In the genomic region with DNA sequence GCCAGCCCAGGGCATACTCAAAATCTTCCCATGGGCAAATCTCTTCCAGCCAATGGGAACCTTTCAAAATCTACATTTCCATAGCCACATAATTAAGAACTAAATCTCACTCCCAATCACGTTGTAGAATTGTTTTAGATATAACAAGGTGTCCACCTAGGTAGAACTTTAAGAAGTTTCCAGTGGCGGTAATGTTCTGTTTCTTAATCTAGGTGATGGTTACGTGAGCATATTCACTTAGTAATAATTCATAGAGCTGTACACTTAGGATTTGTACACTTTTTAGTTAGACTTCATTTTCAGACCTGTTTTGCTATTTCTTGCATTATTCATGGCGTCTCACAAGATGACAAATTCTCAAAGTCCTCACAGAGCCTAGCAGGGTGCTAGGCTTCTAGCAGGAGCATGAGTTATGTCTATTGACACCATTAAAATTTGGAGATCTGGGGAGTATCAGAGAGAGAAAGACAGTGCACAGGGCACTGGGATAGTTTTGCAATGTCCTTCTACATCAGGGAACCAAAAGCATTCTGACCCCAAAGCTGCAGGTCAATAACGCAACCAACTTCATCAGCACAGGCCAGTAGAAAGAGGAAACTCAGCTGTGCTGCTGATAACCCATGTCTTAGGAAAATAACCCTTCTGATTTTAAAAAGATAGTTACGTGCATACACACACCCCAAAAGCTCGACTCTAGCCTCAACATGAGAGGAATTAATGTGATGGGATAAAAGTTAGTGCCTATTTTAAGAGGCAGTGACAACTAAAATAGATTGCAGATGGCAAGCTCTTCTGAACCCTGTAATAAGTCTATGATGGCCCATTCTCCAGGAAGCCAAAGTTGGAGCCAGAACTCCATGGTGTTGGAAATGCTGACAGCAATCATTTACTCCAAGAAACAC, we compare ENCODE assay signal across 13 cellular contexts.
DNase-seq lines count a peak whose midpoint lies in the region; ATAC-seq and TF ChIP-seq lines count a peak whose summit lies in the region.
"Had no signal": no experiment of that assay in that cellular context is flagged by ENCODE, and none has a peak within 500 bp of the region (broad histone marks: within the 10 kb centered on the region; RNA-seq: fewer than 3 reads in every experiment).

No MANE protein-coding gene starts in this region.

- no peaks in the 10 kb centered on the region for H3K9me3 ChIP-seq in T-helper 17 cell (ENCODE audit: control insufficient read depth, low read length, poor library complexity, severe bottlenecking)
- H3K9me3 ChIP-seq: ovary, tibial nerve had no signal

- no peak for DNase-seq in activated CD4-positive, alpha-beta T cell treated with anti-CD3 and anti-CD28 coated beads, Interleukin-2, amount 10 ng/mL, durations not matched to agents 24 days and 14 days
- no peak for DNase-seq in activated CD4-positive, alpha-beta T cell treated with anti-CD3 and anti-CD28 coated beads for 1 hour
- no peak for DNase-seq in T-helper 17 cell
- DNase-seq in left ventricle myocardium superior = no peak
- no peak for DNase-seq in mesothelial cell of epicardium (ENCODE audit: low spot score in 2 of 2, unreplicated experiment in 2 of 2)
- DNase-seq in cerebellum (ENCODE audit: low spot score) = no peak
- DNase-seq in caudate nucleus (lab: John Stamatoyannopoulos, UW) = no peak
- DNase-seq: activated CD4-positive, alpha-beta T cell treated with anti-CD3 and anti-CD28 coated beads for 4 hours; immature natural killer cell; NCI-H2171 had no signal

- H3K27ac ChIP-seq in caudate nucleus (ENCODE audit: low read depth, low read length) = no peak overlapping the region
- H3K27ac ChIP-seq: ovary had no signal

- H3K36me3 Mint-ChIP-seq in activated CD4-positive, alpha-beta T cell treated with anti-CD3 and anti-CD28 coated beads, Interleukin-2, amount 10 ng/mL, durations not matched to agents 24 days and 14 days (ENCODE audit: low read depth) = peaks cover 10% of the 10 kb centered on the region
- H3K36me3 Mint-ChIP-seq in T-helper 17 cell (ENCODE audit: low read depth) (peaks cover 3% of the 10 kb centered on the region), mesothelial cell of epicardium (no peaks in the 10 kb centered on the region)
- peaks cover 25% of the 10 kb centered on the region for H3K36me3 Mint-ChIP-seq in stimulated activated naive CD8-positive, alpha-beta T cell treated with anti-CD3 and anti-CD28 coated beads, Interleukin-15, Interleukin-2, amounts not matched to agents 100 ng/mL and 50 ng/mL, for 24 hours (ENCODE audit: low read depth)

- H3K4me3 Mint-ChIP-seq in activated CD4-positive, alpha-beta T cell treated with anti-CD3 and anti-CD28 coated beads, Interleukin-2, amount 10 ng/mL, durations not matched to agents 24 days and 14 days = no peak overlapping the region
- H3K4me3 Mint-ChIP-seq in T-helper 17 cell (no peak overlapping the region), mesothelial cell of epicardium (no peak overlapping the region)
- H3K4me3 Mint-ChIP-seq in stimulated activated naive CD8-positive, alpha-beta T cell treated with anti-CD3 and anti-CD28 coated beads, Interleukin-15, Interleukin-2, amounts not matched to agents 100 ng/mL and 50 ng/mL, for 24 hours = peak overlapping the region; percentile 2
- H3K4me3 Mint-ChIP-seq: immature natural killer cell had no signal

- H3K4me1 Mint-ChIP-seq in activated CD4-positive, alpha-beta T cell treated with anti-CD3 and anti-CD28 coated beads, Interleukin-2, amount 10 ng/mL, durations not matched to agents 24 days and 14 days = peaks cover 61% of the 10 kb centered on the region
- peaks cover 36% of the 10 kb centered on the region for H3K4me1 Mint-ChIP-seq in T-helper 17 cell
- peaks cover 77% of the 10 kb centered on the region for H3K4me1 Mint-ChIP-seq in stimulated activated naive CD8-positive, alpha-beta T cell treated with anti-CD3 and anti-CD28 coated beads, Interleukin-15, Interleukin-2, amounts not matched to agents 100 ng/mL and 50 ng/mL, for 24 hours (ENCODE audit: low read depth)
- H3K4me1 Mint-ChIP-seq in mesothelial cell of epicardium = peaks cover 3% of the 10 kb centered on the region

- H3K9me3 Mint-ChIP-seq in activated CD4-positive, alpha-beta T cell treated with anti-CD3 and anti-CD28 coated beads, Interleukin-2, amount 10 ng/mL, durations not matched to agents 24 days and 14 days = peaks cover 8% of the 10 kb centered on the region
- H3K9me3 Mint-ChIP-seq in stimulated activated naive CD8-positive, alpha-beta T cell treated with anti-CD3 and anti-CD28 coated beads, Interleukin-15, Interleukin-2, amounts not matched to agents 100 ng/mL and 50 ng/mL, for 24 hours = peaks cover 11% of the 10 kb centered on the region
- H3K9me3 Mint-ChIP-seq in mesothelial cell of epicardium = no peaks in the 10 kb centered on the region
- H3K9me3 Mint-ChIP-seq: immature natural killer cell had no signal

- ATAC-seq in T-helper 17 cell = no peak
- ATAC-seq in left ventricle myocardium superior = peak; percentile 80

- peak overlapping the region; percentile 95 for H3K27ac Mint-ChIP-seq in activated CD4-positive, alpha-beta T cell treated with anti-CD3 and anti-CD28 coated beads, Interleukin-2, amount 10 ng/mL, durations not matched to agents 24 days and 14 days
- H3K27ac Mint-ChIP-seq in T-helper 17 cell (peak overlapping the region; percentile 37), mesothelial cell of epicardium (no peak overlapping the region)
- H3K27ac Mint-ChIP-seq in stimulated activated naive CD8-positive, alpha-beta T cell treated with anti-CD3 and anti-CD28 coated beads, Interleukin-15, Interleukin-2, amounts not matched to agents 100 ng/mL and 50 ng/mL, for 24 hours = peak overlapping the region; percentile 100

- intact Hi-C loops in activated CD4-positive, alpha-beta T cell treated with anti-CD3 and anti-CD28 coated beads, Interleukin-2, amount 10 ng/mL, durations not matched to agents 24 days and 14 days (cut with micrococcal nuclease) = no loop called here
- intact Hi-C loops in left ventricle myocardium superior (cut with micrococcal nuclease) = no loop called here

- no peak for TF ChIP-seq CTCF in mesothelial cell of epicardium (IDR thresholded peaks at IDR 0.05; ENCODE audit: unreplicated experiment)

- no peaks in the 10 kb centered on the region for H3K27me3 Mint-ChIP-seq in activated CD4-positive, alpha-beta T cell treated with anti-CD3 and anti-CD28 coated beads, Interleukin-2, amount 10 ng/mL, durations not matched to agents 24 days and 14 days
- H3K27me3 Mint-ChIP-seq in T-helper 17 cell (no peaks in the 10 kb centered on the region), mesothelial cell of epicardium (ENCODE audit: low read depth) (peaks cover 2% of the 10 kb centered on the region)
- H3K27me3 Mint-ChIP-seq in stimulated activated naive CD8-positive, alpha-beta T cell treated with anti-CD3 and anti-CD28 coated beads, Interleukin-15, Interleukin-2, amounts not matched to agents 100 ng/mL and 50 ng/mL, for 24 hours = no peaks in the 10 kb centered on the region
